In genomic region chr17:59372138-59372751, GRCh38 we compare ENCODE assay signal across 7 cellular contexts. TPM values are rescaled to one million over a fixed set of nuclear protein-coding genes. Genes with fewer than 3 reads are reported as not detected.
DNase-seq lines count a peak whose midpoint lies in the region; ATAC-seq and TF ChIP-seq lines count a peak whose summit lies in the region.

No MANE protein-coding gene starts in this region.

- no peak for TF ChIP-seq POLR2A in sigmoid colon (IDR thresholded peaks at IDR 0.05)

- H3K4me1 Mint-ChIP-seq in WTC11 = peaks cover 48% of the 10 kb centered on the region

- TF ChIP-seq CTCF in WTC11 (IDR thresholded peaks at IDR 0.05) (no peak), cardiac muscle cell (IDR thresholded peaks at IDR 0.05; ENCODE audit: low read depth, low read length) (no peak), sigmoid colon (IDR thresholded peaks at IDR 0.05) (no peak)

- H3K4me3 ChIP-seq in cardiac muscle cell (no peak overlapping the region), sigmoid colon (peak overlapping the region in 1 of 4 donors; percentile 3)

- no peaks in the 10 kb centered on the region for H3K27me3 Mint-ChIP-seq in WTC11 (ENCODE audit: low read depth)

- no peaks in the 10 kb centered on the region for H3K9me3 ChIP-seq in cardiac muscle cell (ENCODE audit: low read depth)
- H3K9me3 ChIP-seq in sigmoid colon = no peaks in the 10 kb centered on the region

- no peaks in the 10 kb centered on the region for H3K27me3 ChIP-seq in cardiac muscle cell
- H3K27me3 ChIP-seq in sigmoid colon = no peaks in the 10 kb centered on the region

- H3K9me3 Mint-ChIP-seq in WTC11 = peaks cover 3% of the 10 kb centered on the region; the same call in 1 of the 2 replicates

- no peaks in the 10 kb centered on the region for H3K36me3 ChIP-seq in cardiac muscle cell
- H3K36me3 ChIP-seq in sigmoid colon = no peaks in the 10 kb centered on the region

- POLR2A ChIA-PET in WTC11 (lab: Charles Lee) = no interaction called here

- no peak overlapping the region for H3K4me3 Mint-ChIP-seq in WTC11

- peak in 2 of 4 donors; percentile 49 to 53 for TF ChIP-seq EP300 in sigmoid colon (IDR thresholded peaks at IDR 0.05)

- peak overlapping the region; percentile 61 for H3K27ac Mint-ChIP-seq in WTC11

- H3K4me1 ChIP-seq in cardiac muscle cell (ENCODE audit: low read depth) = peaks cover 75% of the 10 kb centered on the region
- H3K4me1 ChIP-seq in sigmoid colon = peaks cover 0 to 100% (median 96%) of the 10 kb centered on the region in 4 donors

- intact Hi-C loops in sigmoid colon (cut with DNase I) = loop anchor here (5.0 kb wide), 1 partner anchor 55 kb away; no protein-coding TSS in a partner anchor

- no peaks in the 10 kb centered on the region for H3K36me3 Mint-ChIP-seq in WTC11

- CTCF ChIA-PET in WTC11 (lab: Charles Lee) = no interaction called here

- 3 to 10% methylated on average over 2 of the region's 2 CpGs for WGBS in sigmoid colon, 2 donors

- no peak for DNase-seq in WTC11 (ENCODE audit: low spot score)
- peak; percentile 58 to 88 for DNase-seq in cardiac muscle cell (ENCODE audit: low read depth in 1 of 2, low spot score in 1 of 2)
- peak; percentile 86 for DNase-seq in sigmoid colon
- no peak for DNase-seq in NCI-H774 (lab: John Stamatoyannopoulos, UW)
- DNase-seq in NCI-H2227 (lab: John Stamatoyannopoulos, UW; ENCODE audit: unreplicated experiment) = no peak

- ATAC-seq in GM18511 (IDR thresholded peaks at IDR 0.05; ENCODE audit: unreplicated experiment) (peak; percentile 54), HG03135 (IDR thresholded peaks at IDR 0.05; ENCODE audit: unreplicated experiment) (peak; percentile 37), WTC11 (no peak)

- H3K27ac ChIP-seq in cardiac muscle cell = peak overlapping the region; percentile 97
- H3K27ac ChIP-seq in sigmoid colon = peak overlapping the region; percentile 87 to 95 (median 92)

TF ChIP-seq in WTC11, 78 proteins besides CTCF, POLR2A, EP300 and RAD21 (continues in another document):
- TF ChIP-seq ZNF425 (CRISPR knock-in tag; conservative IDR thresholded peaks at IDR 0.05) = no peak
- TF ChIP-seq HMGXB4 (CRISPR knock-in tag; IDR thresholded peaks at IDR 0.05) = no peak
- TF ChIP-seq FOXP4 (CRISPR knock-in tag; IDR thresholded peaks at IDR 0.05) = no peak
- no peak for TF ChIP-seq GTF2I (CRISPR knock-in tag; conservative IDR thresholded peaks at IDR 0.05)
- TF ChIP-seq ERG (CRISPR knock-in tag; IDR thresholded peaks at IDR 0.05) = no peak
- TF ChIP-seq E2F4 (CRISPR knock-in tag; IDR thresholded peaks at IDR 0.05; ENCODE audit: borderline replicate concordance, low read depth) = no peak
- TF ChIP-seq ZNF263 (CRISPR knock-in tag; IDR thresholded peaks at IDR 0.05; ENCODE audit: low read depth) = no peak
- TF ChIP-seq IRF1 (CRISPR knock-in tag; IDR thresholded peaks at IDR 0.05) = no peak

RNA-seq across cellular contexts. Expression of gene YPEL2, which starts 40.8 kb away (rescaled TPM):
- total RNA-seq in WTC11 (2021) (2.2 to 3.1 TPM (median 2.5 TPM) in 3 replicates), cardiac muscle cell (48.7 and 80.7 TPM in 2 replicates), sigmoid colon (10 to 100 TPM; 25.8 to 35.7 (median 33.5) TPM)
- polyA plus RNA-seq in cardiac muscle cell (79.3 and 95.5 TPM in 2 replicates), sigmoid colon (10 to 100 TPM; 10.2 to 19.2 (median 15.1) TPM)

Comparison
In these comparisons a context has a peak if more than half of its experiments do, and no peak if none do; other contexts are left out.
1. DNase-seq: peak in cardiac muscle cell (2 of 2) and sigmoid colon (single experiment); none in WTC11 (single experiment), NCI-H774 (single experiment) and NCI-H2227 (single experiment).